21 cellular contexts compared by ENCODE assay signal in the genomic region with DNA sequence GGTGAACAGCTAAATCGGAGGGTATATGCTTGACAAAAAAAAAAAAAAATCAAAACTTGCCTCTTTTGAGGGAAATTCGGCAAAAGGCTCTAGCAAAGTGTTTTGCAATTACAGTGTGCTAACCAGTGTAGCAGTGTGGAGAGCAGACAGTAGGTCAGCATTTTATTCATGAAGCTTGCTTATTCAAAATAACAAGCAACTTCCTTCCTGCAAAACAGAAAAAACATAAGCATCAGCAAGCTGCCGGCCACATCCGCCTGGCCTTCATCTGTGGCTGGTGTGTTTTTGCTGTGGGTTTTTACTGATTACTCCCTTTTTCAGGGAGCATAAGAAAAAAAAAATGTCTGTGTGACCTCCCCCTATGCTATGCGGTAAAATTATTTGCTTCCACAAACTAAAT.
DNase-seq lines count a peak whose midpoint lies in the region; ATAC-seq and TF ChIP-seq lines count a peak whose summit lies in the region.
"Had no signal": no experiment of that assay in that cellular context is flagged by ENCODE, and none has a peak within 500 bp of the region (broad histone marks: within the 10 kb centered on the region; RNA-seq: fewer than 3 reads in every experiment).

No MANE protein-coding gene starts in this region.

- H3K36me3 Mint-ChIP-seq in activated CD4-positive, alpha-beta T cell treated with anti-CD3 and anti-CD28 coated beads for 36 hours (ENCODE audit: low read depth): no peaks in the 10 kb centered on the region

- H2AFZ ChIP-seq in smooth muscle cell (ENCODE audit: low read depth): peak overlapping the region; percentile 66

- H3K4me3 Mint-ChIP-seq in activated CD4-positive, alpha-beta T cell treated with anti-CD3 and anti-CD28 coated beads for 36 hours: no peak overlapping the region
- H3K4me3 Mint-ChIP-seq: CD8-positive, alpha-beta memory T cell; IgD-negative memory B cell had no signal

- intact Hi-C loops in activated CD4-positive, alpha-beta T cell treated with anti-CD3 and anti-CD28 coated beads for 36 hours (cut with DNase I, micrococcal nuclease): no loop called here
- intact Hi-C loops in esophagus muscularis mucosa (cut with DNase I): no loop called here

- peaks cover 1% of the 10 kb centered on the region for H3K4me1 Mint-ChIP-seq in activated CD4-positive, alpha-beta T cell treated with anti-CD3 and anti-CD28 coated beads for 36 hours
- H3K4me1 Mint-ChIP-seq: CD8-positive, alpha-beta memory T cell; IgD-negative memory B cell had no signal

- H3K4me2 ChIP-seq in smooth muscle cell: peak overlapping the region; percentile 42
- H3K4me2 ChIP-seq: SK-N-SH had no signal

- TF ChIP-seq CTCF in esophagus muscularis mucosa (IDR thresholded peaks at IDR 0.05) (no peak), smooth muscle cell (IDR thresholded peaks at IDR 0.05; ENCODE audit: borderline replicate concordance, insufficient read depth, poor library complexity, severe bottlenecking) (no peak)

- H3K27ac Mint-ChIP-seq in activated CD4-positive, alpha-beta T cell treated with anti-CD3 and anti-CD28 coated beads for 36 hours: no peak overlapping the region
- H3K27ac Mint-ChIP-seq: CD8-positive, alpha-beta memory T cell; IgD-negative memory B cell had no signal

- DNase-seq in activated CD4-positive, alpha-beta T cell treated with anti-CD3 and anti-CD28 coated beads for 36 hours: peak; percentile 7
- no peak for DNase-seq in activated CD4-positive, alpha-beta T cell treated with anti-CD3 and anti-CD28 coated beads, Interleukin-2, amount 50 U/mL, for 4 hours
- DNase-seq in KBM-7 (peak; percentile 37), esophagus muscularis mucosa (ENCODE audit: extremely low spot score) (peak; percentile 57), smooth muscle cell (lab: John Stamatoyannopoulos, UW; ENCODE audit: unreplicated experiment) (no peak), HCEC 1CT (no peak)
- no peak for DNase-seq in activated T-cell treated with anti-CD3 and anti-CD28 coated beads, Interleukin-2, amount 50 U/mL, for 48 hours
- DNase-seq: ACHN; C1 segment of cervical spinal cord; CD8-positive, alpha-beta memory T cell; GDM1; Kasumi-1; NCI-H1417 treated with DMSO at 0.1 percent for 48 hours; NCI-H187 treated with DMSO at 0.1 percent for 48 hours; NCI-H2107; NCI-H446 treated with DMSO at 0.1 percent for 48 hours; SIG-M5; SK-N-SH had no signal

- H3K27ac ChIP-seq in esophagus muscularis mucosa (replicated peaks in 1 of 4): no peak overlapping the region
- peak overlapping the region; percentile 44 for H3K27ac ChIP-seq in smooth muscle cell (ENCODE audit: low read depth)
- H3K27ac ChIP-seq: 22Rv1 had no signal

- no peaks in the 10 kb centered on the region for H3K4me1 ChIP-seq in esophagus muscularis mucosa
- peaks cover 7% of the 10 kb centered on the region for H3K4me1 ChIP-seq in smooth muscle cell (ENCODE audit: low read depth)

- H4K20me1 ChIP-seq in smooth muscle cell (ENCODE audit: low read depth): no peaks in the 10 kb centered on the region

- H3K4me3 ChIP-seq in esophagus muscularis mucosa (no peak overlapping the region), smooth muscle cell (no peak overlapping the region)

- no peaks in the 10 kb centered on the region for H3K27me3 ChIP-seq in esophagus muscularis mucosa
- H3K27me3 ChIP-seq in smooth muscle cell (ENCODE audit: low read depth): no peaks in the 10 kb centered on the region

- CTCF ChIA-PET in activated CD4-positive, alpha-beta T cell treated with anti-CD3 and anti-CD28 coated beads for 36 hours (lab: Charles Lee): no interaction called here

- no peak for TF ChIP-seq POLR2A in esophagus muscularis mucosa (IDR thresholded peaks at IDR 0.05; ENCODE audit: low read depth)

- no peak overlapping the region for H3K9ac ChIP-seq in smooth muscle cell (ENCODE audit: low read depth)
- H3K9ac ChIP-seq: SK-N-SH had no signal

- POLR2A ChIA-PET in activated CD4-positive, alpha-beta T cell treated with anti-CD3 and anti-CD28 coated beads for 36 hours (lab: Charles Lee): interaction anchor here (0.7 kb wide), 1 partner anchor 455 kb away, joined by 11 read pairs; no protein-coding TSS in a partner anchor

- peaks cover 5% of the 10 kb centered on the region for H3K9me3 Mint-ChIP-seq in activated CD4-positive, alpha-beta T cell treated with anti-CD3 and anti-CD28 coated beads for 36 hours (ENCODE audit: low read depth)

- TF ChIP-seq EP300 in esophagus muscularis mucosa (IDR thresholded peaks at IDR 0.05): no peak

- no peak for ATAC-seq in activated CD4-positive, alpha-beta T cell treated with anti-CD3 and anti-CD28 coated beads for 36 hours
- ATAC-seq in HG03108 (IDR thresholded peaks at IDR 0.05; ENCODE audit: unreplicated experiment): no peak

- peaks cover 0 to 5% (median 0%) of the 10 kb centered on the region in 4 donors for H3K9me3 ChIP-seq in esophagus muscularis mucosa
- H3K9me3 ChIP-seq in smooth muscle cell (replicated peaks; ENCODE audit: low read depth): no peaks in the 10 kb centered on the region
- H3K9me3 ChIP-seq: SK-N-SH had no signal

- H3F3A ChIP-seq in smooth muscle cell (ENCODE audit: low read depth): no peaks in the 10 kb centered on the region

- 70% methylated on average over 5 of the region's 5 CpGs for WGBS in esophagus muscularis mucosa
- 54% methylated on average over 5 of the region's 5 CpGs for WGBS in smooth muscle cell (ENCODE audit: low lambda C conversion rate)

- H3K36me3 ChIP-seq in esophagus muscularis mucosa (no peaks in the 10 kb centered on the region), smooth muscle cell (ENCODE audit: low read depth) (no peaks in the 10 kb centered on the region)

- H3K79me2 ChIP-seq in smooth muscle cell (ENCODE audit: low read depth): no peaks in the 10 kb centered on the region

- peaks cover 2% of the 10 kb centered on the region for H3K27me3 Mint-ChIP-seq in activated CD4-positive, alpha-beta T cell treated with anti-CD3 and anti-CD28 coated beads for 36 hours
- H3K27me3 Mint-ChIP-seq: CD8-positive, alpha-beta memory T cell; IgD-negative memory B cell had no signal

- in situ Hi-C loops in KBM-7 (cut with MboI; ENCODE audit: low pct_unique_long_range_greater_than_20kb, low sequenced_read_pairs): no loop called here

Comparison
In these comparisons a context has a peak if more than half of its experiments do, and no peak if none do; other contexts are left out.
1. DNase-seq: peak in activated CD4-positive, alpha-beta T cell treated with anti-CD3 and anti-CD28 coated beads for 36 hours (single experiment), KBM-7 (single experiment) and esophagus muscularis mucosa (single experiment); none in activated CD4-positive, alpha-beta T cell treated with anti-CD3 and anti-CD28 coated beads, Interleukin-2, amount 50 U/mL, for 4 hours (0 of 2), smooth muscle cell (single experiment), activated T-cell treated with anti-CD3 and anti-CD28 coated beads, Interleukin-2, amount 50 U/mL, for 48 hours (0 of 2) and HCEC 1CT (single experiment).